1 cellular context compared by ENCODE assay signal in the genomic region with DNA sequence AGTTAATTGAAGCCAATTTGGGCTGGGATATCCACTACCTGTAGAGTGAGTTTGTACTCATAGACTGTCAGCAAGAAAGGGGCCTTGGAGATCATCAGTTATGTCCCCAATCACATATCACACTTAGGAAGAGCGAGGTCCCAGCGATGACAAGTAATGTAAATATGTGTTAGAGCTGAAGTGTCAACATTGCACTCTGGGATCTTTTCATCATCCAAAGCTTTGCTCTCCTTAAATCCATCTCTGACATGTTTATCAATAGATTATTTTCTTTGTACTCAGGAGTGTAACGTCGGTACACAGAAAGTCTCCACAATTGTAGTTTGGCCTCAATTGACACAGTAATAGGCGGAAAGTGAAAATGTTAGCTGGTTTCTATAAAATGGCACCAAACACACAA.
TF ChIP-seq lines count a peak whose summit lies in the region.

No MANE protein-coding gene starts in this region.

TF ChIP-seq in HepG2, 621 proteins besides CTCF, POLR2A, EP300 and RAD21 (continued from another document and continues in another):
- no peak for TF ChIP-seq HNF4G (IDR thresholded peaks at IDR 0.05; ENCODE audit: borderline replicate concordance, low read depth, low read length)
- no peak for TF ChIP-seq HNF4G (CRISPR knock-in tag; IDR thresholded peaks at IDR 0.05; ENCODE audit: borderline replicate concordance, low read depth)
- TF ChIP-seq HDAC1 (CRISPR knock-in tag; IDR thresholded peaks at IDR 0.05), result 0 out of 2 replicates have a peak, but pooled peaks have one; percentile 21
- no peak for TF ChIP-seq GABPB1 (CRISPR knock-in tag; IDR thresholded peaks at IDR 0.05)
- no peak for TF ChIP-seq REPIN1 (CRISPR knock-in tag; IDR thresholded peaks at IDR 0.05; ENCODE audit: borderline replicate concordance, low read depth)
- no peak for TF ChIP-seq NR1H2 (CRISPR knock-in tag; IDR thresholded peaks at IDR 0.05; ENCODE audit: borderline replicate concordance, low read depth)
- TF ChIP-seq ZNF101 (CRISPR knock-in tag; IDR thresholded peaks at IDR 0.05; ENCODE audit: borderline replicate concordance, low read depth), result no peak
- TF ChIP-seq SCMH1 (CRISPR knock-in tag; IDR thresholded peaks at IDR 0.05; ENCODE audit: borderline replicate concordance), result no peak
- TF ChIP-seq, protein P1, sequence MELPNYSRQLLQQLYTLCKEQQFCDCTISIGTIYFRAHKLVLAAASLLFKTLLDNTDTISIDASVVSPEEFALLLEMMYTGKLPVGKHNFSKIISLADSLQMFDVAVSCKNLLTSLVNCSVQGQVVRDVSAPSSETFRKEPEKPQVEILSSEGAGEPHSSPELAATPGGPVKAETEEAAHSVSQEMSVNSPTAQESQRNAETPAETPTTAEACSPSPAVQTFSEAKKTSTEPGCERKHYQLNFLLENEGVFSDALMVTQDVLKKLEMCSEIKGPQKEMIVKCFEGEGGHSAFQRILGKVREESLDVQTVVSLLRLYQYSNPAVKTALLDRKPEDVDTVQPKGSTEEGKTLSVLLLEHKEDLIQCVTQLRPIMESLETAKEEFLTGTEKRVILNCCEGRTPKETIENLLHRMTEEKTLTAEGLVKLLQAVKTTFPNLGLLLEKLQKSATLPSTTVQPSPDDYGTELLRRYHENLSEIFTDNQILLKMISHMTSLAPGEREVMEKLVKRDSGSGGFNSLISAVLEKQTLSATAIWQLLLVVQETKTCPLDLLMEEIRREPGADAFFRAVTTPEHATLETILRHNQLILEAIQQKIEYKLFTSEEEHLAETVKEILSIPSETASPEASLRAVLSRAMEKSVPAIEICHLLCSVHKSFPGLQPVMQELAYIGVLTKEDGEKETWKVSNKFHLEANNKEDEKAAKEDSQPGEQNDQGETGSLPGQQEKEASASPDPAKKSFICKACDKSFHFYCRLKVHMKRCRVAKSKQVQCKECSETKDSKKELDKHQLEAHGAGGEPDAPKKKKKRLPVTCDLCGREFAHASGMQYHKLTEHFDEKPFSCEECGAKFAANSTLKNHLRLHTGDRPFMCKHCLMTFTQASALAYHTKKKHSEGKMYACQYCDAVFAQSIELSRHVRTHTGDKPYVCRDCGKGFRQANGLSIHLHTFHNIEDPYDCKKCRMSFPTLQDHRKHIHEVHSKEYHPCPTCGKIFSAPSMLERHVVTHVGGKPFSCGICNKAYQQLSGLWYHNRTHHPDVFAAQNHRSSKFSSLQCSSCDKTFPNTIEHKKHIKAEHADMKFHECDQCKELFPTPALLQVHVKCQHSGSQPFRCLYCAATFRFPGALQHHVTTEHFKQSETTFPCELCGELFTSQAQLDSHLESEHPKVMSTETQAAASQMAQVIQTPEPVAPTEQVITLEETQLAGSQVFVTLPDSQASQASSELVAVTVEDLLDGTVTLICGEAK (IDR thresholded peaks at IDR 0.05), result no peak
- TF ChIP-seq, protein P1 (CRISPR knock-in tag; IDR thresholded peaks at IDR 0.05), result no peak
- TF ChIP-seq MED1 (CRISPR knock-in tag; IDR thresholded peaks at IDR 0.05), result no peak
- TF ChIP-seq ZSCAN20 (CRISPR knock-in tag; IDR thresholded peaks at IDR 0.05; ENCODE audit: borderline replicate concordance), result no peak
- TF ChIP-seq KAT2B (IDR thresholded peaks at IDR 0.05; ENCODE audit: borderline replicate concordance, low read depth, low read length), result no peak
- TF ChIP-seq SP2 (CRISPR knock-in tag; IDR thresholded peaks at IDR 0.05), result no peak
- no peak for TF ChIP-seq SOX6 (IDR thresholded peaks at IDR 0.05)
- TF ChIP-seq SOX6 (CRISPR knock-in tag; IDR thresholded peaks at IDR 0.05), result peak; percentile 79
- no peak for TF ChIP-seq RBM39 (IDR thresholded peaks at IDR 0.05; ENCODE audit: low read depth, low read length, poor library complexity, severe bottlenecking)
- no peak for TF ChIP-seq ZNF549 (CRISPR knock-in tag; IDR thresholded peaks at IDR 0.05)
- TF ChIP-seq ISL2 (CRISPR knock-in tag; IDR thresholded peaks at IDR 0.05), result peak; percentile 76
- TF ChIP-seq, protein P2, sequence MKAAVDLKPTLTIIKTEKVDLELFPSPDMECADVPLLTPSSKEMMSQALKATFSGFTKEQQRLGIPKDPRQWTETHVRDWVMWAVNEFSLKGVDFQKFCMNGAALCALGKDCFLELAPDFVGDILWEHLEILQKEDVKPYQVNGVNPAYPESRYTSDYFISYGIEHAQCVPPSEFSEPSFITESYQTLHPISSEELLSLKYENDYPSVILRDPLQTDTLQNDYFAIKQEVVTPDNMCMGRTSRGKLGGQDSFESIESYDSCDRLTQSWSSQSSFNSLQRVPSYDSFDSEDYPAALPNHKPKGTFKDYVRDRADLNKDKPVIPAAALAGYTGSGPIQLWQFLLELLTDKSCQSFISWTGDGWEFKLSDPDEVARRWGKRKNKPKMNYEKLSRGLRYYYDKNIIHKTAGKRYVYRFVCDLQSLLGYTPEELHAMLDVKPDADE (CRISPR knock-in tag; IDR thresholded peaks at IDR 0.05), result no peak
- no peak for TF ChIP-seq NFE2L2 (IDR thresholded peaks at IDR 0.05; ENCODE audit: low read length)
- TF ChIP-seq MEIS2 (CRISPR knock-in tag; IDR thresholded peaks at IDR 0.05), result peak; percentile 75; the same call in 1 of the 2 replicates
- TF ChIP-seq, protein P3, sequence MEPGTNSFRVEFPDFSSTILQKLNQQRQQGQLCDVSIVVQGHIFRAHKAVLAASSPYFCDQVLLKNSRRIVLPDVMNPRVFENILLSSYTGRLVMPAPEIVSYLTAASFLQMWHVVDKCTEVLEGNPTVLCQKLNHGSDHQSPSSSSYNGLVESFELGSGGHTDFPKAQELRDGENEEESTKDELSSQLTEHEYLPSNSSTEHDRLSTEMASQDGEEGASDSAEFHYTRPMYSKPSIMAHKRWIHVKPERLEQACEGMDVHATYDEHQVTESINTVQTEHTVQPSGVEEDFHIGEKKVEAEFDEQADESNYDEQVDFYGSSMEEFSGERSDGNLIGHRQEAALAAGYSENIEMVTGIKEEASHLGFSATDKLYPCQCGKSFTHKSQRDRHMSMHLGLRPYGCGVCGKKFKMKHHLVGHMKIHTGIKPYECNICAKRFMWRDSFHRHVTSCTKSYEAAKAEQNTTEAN (CRISPR knock-in tag; conservative IDR thresholded peaks at IDR 0.05), result no peak
- TF ChIP-seq, protein P4, sequence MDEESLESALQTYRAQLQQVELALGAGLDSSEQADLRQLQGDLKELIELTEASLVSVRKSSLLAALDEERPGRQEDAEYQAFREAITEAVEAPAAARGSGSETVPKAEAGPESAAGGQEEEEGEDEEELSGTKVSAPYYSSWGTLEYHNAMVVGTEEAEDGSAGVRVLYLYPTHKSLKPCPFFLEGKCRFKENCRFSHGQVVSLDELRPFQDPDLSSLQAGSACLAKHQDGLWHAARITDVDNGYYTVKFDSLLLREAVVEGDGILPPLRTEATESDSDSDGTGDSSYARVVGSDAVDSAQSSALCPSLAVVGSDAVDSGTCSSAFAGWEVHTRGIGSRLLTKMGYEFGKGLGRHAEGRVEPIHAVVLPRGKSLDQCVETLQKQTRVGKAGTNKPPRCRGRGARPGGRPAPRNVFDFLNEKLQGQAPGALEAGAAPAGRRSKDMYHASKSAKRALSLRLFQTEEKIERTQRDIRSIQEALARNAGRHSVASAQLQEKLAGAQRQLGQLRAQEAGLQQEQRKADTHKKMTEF (CRISPR knock-in tag; IDR thresholded peaks at IDR 0.05), result 0 out of 2 replicates have a peak, but pooled peaks have one; percentile 21
- TF ChIP-seq MEIS1 (CRISPR knock-in tag; IDR thresholded peaks at IDR 0.05; ENCODE audit: borderline replicate concordance), result no peak
- no peak for TF ChIP-seq NAIF1 (CRISPR knock-in tag; IDR thresholded peaks at IDR 0.05; ENCODE audit: borderline replicate concordance)
- no peak for TF ChIP-seq ZNF557 (CRISPR knock-in tag; IDR thresholded peaks at IDR 0.05)
- no peak for TF ChIP-seq FOXJ3 (CRISPR knock-in tag; IDR thresholded peaks at IDR 0.05; ENCODE audit: borderline replicate concordance)
- TF ChIP-seq LCORL (IDR thresholded peaks at IDR 0.05), result no peak
- 0 out of 2 replicates have a peak, but pooled peaks have one; percentile 24 for TF ChIP-seq LCORL (CRISPR knock-in tag; IDR thresholded peaks at IDR 0.05)
- TF ChIP-seq ATAD3A (CRISPR knock-in tag; IDR thresholded peaks at IDR 0.05), result no peak
- 0 out of 2 replicates have a peak, but pooled peaks have one; percentile 18 for TF ChIP-seq ELF3 (CRISPR knock-in tag; IDR thresholded peaks at IDR 0.05)
- TF ChIP-seq HMG20B (CRISPR knock-in tag; conservative IDR thresholded peaks at IDR 0.05), result no peak
- no peak for TF ChIP-seq ZNF672 (CRISPR knock-in tag; IDR thresholded peaks at IDR 0.05)
- no peak for TF ChIP-seq KLF6 (CRISPR knock-in tag; IDR thresholded peaks at IDR 0.05)
- TF ChIP-seq MTA1 (CRISPR knock-in tag; IDR thresholded peaks at IDR 0.05; ENCODE audit: borderline replicate concordance), result no peak
- TF ChIP-seq CREM (IDR thresholded peaks at IDR 0.05), result peak; percentile 60
- TF ChIP-seq CREM (CRISPR knock-in tag; IDR thresholded peaks at IDR 0.05), result no peak
- no peak for TF ChIP-seq ZNF614 (CRISPR knock-in tag; IDR thresholded peaks at IDR 0.05; ENCODE audit: borderline replicate concordance)
- TF ChIP-seq GATAD2A (CRISPR knock-in tag; IDR thresholded peaks at IDR 0.05), result peak; percentile 46; the same call in 1 of the 2 replicates
- TF ChIP-seq NR2F6 (IDR thresholded peaks at IDR 0.05), result 0 out of 2 replicates have a peak, but pooled peaks have one; percentile 18
- no peak; the same call in 1 of the 2 replicates for TF ChIP-seq NR2F6 (CRISPR knock-in tag; IDR thresholded peaks at IDR 0.05)
- TF ChIP-seq STAT5B (CRISPR knock-in tag; IDR thresholded peaks at IDR 0.05), result no peak
- no peak for TF ChIP-seq XBP1 (CRISPR knock-in tag; IDR thresholded peaks at IDR 0.05)
- no peak for TF ChIP-seq SATB2 (CRISPR knock-in tag; IDR thresholded peaks at IDR 0.05)
- TF ChIP-seq, protein P5, sequence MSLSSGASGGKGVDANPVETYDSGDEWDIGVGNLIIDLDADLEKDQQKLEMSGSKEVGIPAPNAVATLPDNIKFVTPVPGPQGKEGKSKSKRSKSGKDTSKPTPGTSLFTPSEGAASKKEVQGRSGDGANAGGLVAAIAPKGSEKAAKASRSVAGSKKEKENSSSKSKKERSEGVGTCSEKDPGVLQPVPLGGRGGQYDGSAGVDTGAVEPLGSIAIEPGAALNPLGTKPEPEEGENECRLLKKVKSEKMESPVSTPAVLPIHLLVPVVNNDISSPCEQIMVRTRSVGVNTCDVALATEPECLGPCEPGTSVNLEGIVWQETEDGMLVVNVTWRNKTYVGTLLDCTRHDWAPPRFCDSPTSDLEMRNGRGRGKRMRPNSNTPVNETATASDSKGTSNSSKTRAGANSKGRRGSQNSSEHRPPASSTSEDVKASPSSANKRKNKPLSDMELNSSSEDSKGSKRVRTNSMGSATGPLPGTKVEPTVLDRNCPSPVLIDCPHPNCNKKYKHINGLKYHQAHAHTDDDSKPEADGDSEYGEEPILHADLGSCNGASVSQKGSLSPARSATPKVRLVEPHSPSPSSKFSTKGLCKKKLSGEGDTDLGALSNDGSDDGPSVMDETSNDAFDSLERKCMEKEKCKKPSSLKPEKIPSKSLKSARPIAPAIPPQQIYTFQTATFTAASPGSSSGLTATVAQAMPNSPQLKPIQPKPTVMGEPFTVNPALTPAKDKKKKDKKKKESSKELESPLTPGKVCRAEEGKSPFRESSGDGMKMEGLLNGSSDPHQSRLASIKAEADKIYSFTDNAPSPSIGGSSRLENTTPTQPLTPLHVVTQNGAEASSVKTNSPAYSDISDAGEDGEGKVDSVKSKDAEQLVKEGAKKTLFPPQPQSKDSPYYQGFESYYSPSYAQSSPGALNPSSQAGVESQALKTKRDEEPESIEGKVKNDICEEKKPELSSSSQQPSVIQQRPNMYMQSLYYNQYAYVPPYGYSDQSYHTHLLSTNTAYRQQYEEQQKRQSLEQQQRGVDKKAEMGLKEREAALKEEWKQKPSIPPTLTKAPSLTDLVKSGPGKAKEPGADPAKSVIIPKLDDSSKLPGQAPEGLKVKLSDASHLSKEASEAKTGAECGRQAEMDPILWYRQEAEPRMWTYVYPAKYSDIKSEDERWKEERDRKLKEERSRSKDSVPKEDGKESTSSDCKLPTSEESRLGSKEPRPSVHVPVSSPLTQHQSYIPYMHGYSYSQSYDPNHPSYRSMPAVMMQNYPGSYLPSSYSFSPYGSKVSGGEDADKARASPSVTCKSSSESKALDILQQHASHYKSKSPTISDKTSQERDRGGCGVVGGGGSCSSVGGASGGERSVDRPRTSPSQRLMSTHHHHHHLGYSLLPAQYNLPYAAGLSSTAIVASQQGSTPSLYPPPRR (CRISPR knock-in tag; IDR thresholded peaks at IDR 0.05; ENCODE audit: borderline replicate concordance), result peak; percentile 76
- peak; percentile 67; the same call in 1 of the 2 replicates for TF ChIP-seq FOXK1 (CRISPR knock-in tag; IDR thresholded peaks at IDR 0.05; ENCODE audit: borderline replicate concordance, low read depth)
- TF ChIP-seq RFXAP (CRISPR knock-in tag; IDR thresholded peaks at IDR 0.05; ENCODE audit: borderline replicate concordance), result no peak
- peak; percentile 40; the same call in 1 of the 2 replicates for TF ChIP-seq SALL1 (CRISPR knock-in tag; IDR thresholded peaks at IDR 0.05)
- peak; percentile 77; the same call in 1 of the 2 replicates for TF ChIP-seq HMG20A (CRISPR knock-in tag; IDR thresholded peaks at IDR 0.05; ENCODE audit: borderline replicate concordance)
- no peak for TF ChIP-seq ATM (IDR thresholded peaks at IDR 0.05; ENCODE audit: borderline replicate concordance)
- no peak for TF ChIP-seq ZNF251 (CRISPR knock-in tag; IDR thresholded peaks at IDR 0.05)
- no peak for TF ChIP-seq ETV6 (CRISPR knock-in tag; conservative IDR thresholded peaks at IDR 0.05)
- peak; percentile 88 for TF ChIP-seq TCF7 (IDR thresholded peaks at IDR 0.05; ENCODE audit: low read depth)
